8 cellular contexts compared by ENCODE assay signal in genomic region chr20:36575066-36575743, GRCh38. TPM values are rescaled to one million over a fixed set of nuclear protein-coding genes. Genes with fewer than 3 reads are reported as not detected.
DNase-seq lines count a peak whose midpoint lies in the region; ATAC-seq and TF ChIP-seq lines count a peak whose summit lies in the region.

No MANE protein-coding gene starts in this region.

- H3K36me3 Mint-ChIP-seq in CD8-positive, alpha-beta memory T cell: peaks cover 0 to 31% (median 7%) of the 10 kb centered on the region in 3 donors
- peaks cover 5% of the 10 kb centered on the region for H3K36me3 Mint-ChIP-seq in brain

- peaks cover 48% of the 10 kb centered on the region for H4K20me1 ChIP-seq in smooth muscle cell (ENCODE audit: low read depth)

- DNase-seq in CD8-positive, alpha-beta memory T cell: peak in 3 of 5 donors; percentile 7 to 48 (median 17)
- DNase-seq in HEK293T (ENCODE audit: extremely low spot score) (peak; percentile 30), NCI-H82 (lab: John Stamatoyannopoulos, UW) (peak; percentile 78), iris pigment epithelial cell (ENCODE audit: low read depth) (peak; percentile 63), smooth muscle cell (lab: John Stamatoyannopoulos, UW; ENCODE audit: unreplicated experiment) (no peak)

- peak overlapping the region; percentile 91 for H3K27ac ChIP-seq in CD8-positive, alpha-beta memory T cell (ENCODE audit: low read depth, low read length)
- H3K27ac ChIP-seq in smooth muscle cell (ENCODE audit: low read depth): peak overlapping the region; percentile 92

- peak overlapping the region; percentile 82 to 96 (median 93) for H3K4me3 Mint-ChIP-seq in CD8-positive, alpha-beta memory T cell
- peak overlapping the region; percentile 89 to 96 (median 91) for H3K4me3 Mint-ChIP-seq in brain

- peak overlapping the region; percentile 66 for H3K4me3 ChIP-seq in CD8-positive, alpha-beta memory T cell (ENCODE audit: low read length)
- peak overlapping the region; percentile 91 for H3K4me3 ChIP-seq in smooth muscle cell

- POLR2A ChIA-PET in CD8-positive, alpha-beta memory T cell (lab: Charles Lee): interaction anchor here (0.8 to 3.7 kb wide), 5 partner anchors 10 to 31 kb away, joined by 3 to 48 read pairs (median 8); partner anchors contain the start of gene RAB5IF
- POLR2A ChIA-PET in HEK293T (lab: Yijun Ruan, JAX): interaction anchor here (0.8 to 4.0 kb wide), 4 partner anchors 10 to 31 kb away, joined by 3 to 15 read pairs (median 6); partner anchors contain the start of gene RAB5IF

- CTCF ChIA-PET in CD8-positive, alpha-beta memory T cell (lab: Charles Lee): interaction anchor here (0.8 to 4.2 kb wide), 5 partner anchors 10 to 30 kb away, joined by 3 to 42 read pairs (median 18); partner anchors contain the start of gene RAB5IF
- CTCF ChIA-PET in HEK293T (lab: Yijun Ruan, JAX): interaction anchor here (0.8 to 1.0 kb wide), 4 partner anchors 15 to 180 kb away, joined by 3 read pairs; no protein-coding TSS in a partner anchor

- H3K4me1 ChIP-seq in CD8-positive, alpha-beta memory T cell (ENCODE audit: insufficient read depth, low read length): peaks cover 33% of the 10 kb centered on the region
- peaks cover 24% of the 10 kb centered on the region for H3K4me1 ChIP-seq in smooth muscle cell (ENCODE audit: low read depth)

- no peaks in the 10 kb centered on the region for H3K9me3 Mint-ChIP-seq in CD8-positive, alpha-beta memory T cell
- peaks cover 0 to 4% (median 0%) of the 10 kb centered on the region in 5 experiments for H3K9me3 Mint-ChIP-seq in brain

- H3K4me1 Mint-ChIP-seq in CD8-positive, alpha-beta memory T cell: peaks cover 33 to 43% (median 41%) of the 10 kb centered on the region in 3 donors
- peaks cover 43% of the 10 kb centered on the region for H3K4me1 Mint-ChIP-seq in brain

- ATAC-seq in HG02840 (IDR thresholded peaks at IDR 0.05; ENCODE audit: low FRiP score, unreplicated experiment) (no peak), HG03175 (IDR thresholded peaks at IDR 0.05; ENCODE audit: unreplicated experiment) (no peak)

- peaks cover 0 to 3% of the 10 kb centered on the region in 2 donors for H3K27me3 Mint-ChIP-seq in CD8-positive, alpha-beta memory T cell
- peaks cover 22% of the 10 kb centered on the region for H3K27me3 Mint-ChIP-seq in brain

- H3K27me3 ChIP-seq in CD8-positive, alpha-beta memory T cell (ENCODE audit: insufficient read depth, low read length, poor library complexity, severe bottlenecking): no peaks in the 10 kb centered on the region
- no peaks in the 10 kb centered on the region for H3K27me3 ChIP-seq in smooth muscle cell (ENCODE audit: low read depth)

- H3K9ac ChIP-seq in smooth muscle cell (ENCODE audit: low read depth): peak overlapping the region; percentile 96

- H3K27ac Mint-ChIP-seq in CD8-positive, alpha-beta memory T cell: peak overlapping the region; percentile 81 to 98 (median 96)
- peak overlapping the region; percentile 83 to 96 (median 88) for H3K27ac Mint-ChIP-seq in brain

- no peaks in the 10 kb centered on the region for H3K9me3 ChIP-seq in CD8-positive, alpha-beta memory T cell (ENCODE audit: low read length)
- no peaks in the 10 kb centered on the region for H3K9me3 ChIP-seq in smooth muscle cell (replicated peaks; ENCODE audit: low read depth)

- peaks cover 47% of the 10 kb centered on the region for H3K79me2 ChIP-seq in smooth muscle cell (ENCODE audit: low read depth)

- H3K4me2 ChIP-seq in smooth muscle cell: peak overlapping the region; percentile 98

- peaks cover 20% of the 10 kb centered on the region for H3F3A ChIP-seq in smooth muscle cell (ENCODE audit: low read depth)

- H3K36me3 ChIP-seq in CD8-positive, alpha-beta memory T cell (ENCODE audit: insufficient read depth, low read length): peaks cover 17% of the 10 kb centered on the region
- no peaks in the 10 kb centered on the region for H3K36me3 ChIP-seq in smooth muscle cell (ENCODE audit: low read depth)

- 8% methylated on average over 19 of the region's 20 CpGs for WGBS in smooth muscle cell (ENCODE audit: low lambda C conversion rate)

- H2AFZ ChIP-seq in smooth muscle cell (ENCODE audit: low read depth): no peak overlapping the region

- TF ChIP-seq CTCF in brain (conservative IDR thresholded peaks at IDR 0.05) (peak in 1 of 2 experiments; percentile 13), smooth muscle cell (IDR thresholded peaks at IDR 0.05; ENCODE audit: borderline replicate concordance, insufficient read depth, poor library complexity, severe bottlenecking) (no peak)

TF ChIP-seq in HEK293T, 16 proteins besides CTCF, POLR2A, EP300 and RAD21:
- TF ChIP-seq HDGF (IDR thresholded peaks at IDR 0.05; ENCODE audit: borderline replicate concordance): no peak
- no peak for TF ChIP-seq BHLHE40 (IDR thresholded peaks at IDR 0.05; ENCODE audit: borderline replicate concordance)
- no peak for TF ChIP-seq ZNF384 (IDR thresholded peaks at IDR 0.05)
- no peak for TF ChIP-seq ELF4 (IDR thresholded peaks at IDR 0.05)
- no peak for TF ChIP-seq SUZ12 (IDR thresholded peaks at IDR 0.05)
- no peak for TF ChIP-seq FOXM1 (IDR thresholded peaks at IDR 0.05; ENCODE audit: borderline replicate concordance)
- TF ChIP-seq NFRKB (IDR thresholded peaks at IDR 0.05): no peak
- no peak for TF ChIP-seq L3MBTL2 (conservative IDR thresholded peaks at IDR 0.05)
- no peak for TF ChIP-seq LEF1 (IDR thresholded peaks at IDR 0.05; ENCODE audit: borderline replicate concordance)
- TF ChIP-seq FOXA1 (IDR thresholded peaks at IDR 0.05): no peak
- TF ChIP-seq FOXK2 (IDR thresholded peaks at IDR 0.05): no peak
- no peak for TF ChIP-seq CTBP1 (IDR thresholded peaks at IDR 0.05; ENCODE audit: borderline replicate concordance)
- no peak; the same call in 1 of the 2 replicates for TF ChIP-seq TARDBP (IDR thresholded peaks at IDR 0.05)
- no peak for TF ChIP-seq SP1 (IDR thresholded peaks at IDR 0.05)
- TF ChIP-seq PKNOX1 (IDR thresholded peaks at IDR 0.05): no peak
- TF ChIP-seq ARNT (IDR thresholded peaks at IDR 0.05): no peak

RNA-seq across cellular contexts. Expression of gene TGIF2, which starts 1.8 kb away (rescaled TPM):
- total RNA-seq in CD8-positive, alpha-beta memory T cell: 10 to 100 TPM; 46.1 to 49.8 TPM
- polyA plus RNA-seq in CD8-positive, alpha-beta memory T cell: 24.6 TPM
- 1.9 TPM for polyA plus RNA-seq in brain (ENCODE audit: insufficient read depth, low read depth, low replicate concordance)
- total RNA-seq in smooth muscle cell: 14.5 and 20.3 TPM in 2 replicates
- polyA plus RNA-seq in smooth muscle cell: 18.1 and 21.5 TPM in 2 replicates

RNA-seq across cellular contexts. Expression of gene RAB5IF, which starts 30.4 kb away (rescaled TPM):
- 100 to 1,000 TPM; 159 to 173 TPM for total RNA-seq in CD8-positive, alpha-beta memory T cell
- polyA plus RNA-seq in CD8-positive, alpha-beta memory T cell: 180 TPM
- polyA plus RNA-seq in brain (ENCODE audit: insufficient read depth, low read depth, low replicate concordance): 119 TPM
- 60.5 and 66.8 TPM in 2 replicates for total RNA-seq in smooth muscle cell
- 108 and 139 TPM in 2 replicates for polyA plus RNA-seq in smooth muscle cell

RNA-seq across cellular contexts. Expression of gene MYL9, which starts 33.9 kb away (rescaled TPM):
- not detected for total RNA-seq in CD8-positive, alpha-beta memory T cell
- polyA plus RNA-seq in CD8-positive, alpha-beta memory T cell: not detected
- polyA plus RNA-seq in brain (ENCODE audit: insufficient read depth, low read depth, low replicate concordance) (52.8 TPM), smooth muscle cell (993 and 1,109 TPM in 2 replicates)
- total RNA-seq in smooth muscle cell: 185 and 198 TPM in 2 replicates

Comparison
In these comparisons a context has a peak if more than half of its experiments do, and no peak if none do; other contexts are left out.
1. RNA of gene MYL9, which starts 33.9 kb away (polyA plus RNA-seq): 993 to 1,109 TPM in smooth muscle cell and 52.8 TPM in brain (single experiment); not detected in CD8-positive, alpha-beta memory T cell (single experiment); every median in the first group is over 10 times any median in the second.